9 cellular contexts compared by ENCODE assay signal in genomic region chr22:26481694-26482093, GRCh38. TPM values are rescaled to one million over a fixed set of nuclear protein-coding genes. Genes with fewer than 3 reads are reported as not detected.
A peak's percentile ranks its signal among the peaks of the same experiment; 100 is the strongest.
DNase-seq lines count a peak whose midpoint lies in the region; ATAC-seq and TF ChIP-seq lines count a peak whose summit lies in the region.
"Had no signal": no experiment of that assay in that cellular context is flagged by ENCODE, and none has a peak within 500 bp of the region (broad histone marks: within the 10 kb centered on the region; RNA-seq: fewer than 3 reads in every experiment).

No MANE protein-coding gene starts in this region.

- DNase-seq in activated naive CD8-positive, alpha-beta T cell treated with anti-CD3 and anti-CD28 coated beads for 36 hours = peak; percentile 5
- DNase-seq in neural crest cell (ENCODE audit: low read depth, low spot score) = no peak
- no peak for DNase-seq in SKM-1 (lab: John Stamatoyannopoulos, UW; ENCODE audit: unreplicated experiment)
- DNase-seq in sciatic nerve (ENCODE audit: low spot score) = no peak
- DNase-seq: foreskin melanocyte, NCI-H774 had no signal

- H3K27ac ChIP-seq in KOPT-K1 (ENCODE audit: low read depth, low read length, poor library complexity, severe bottlenecking) = peak overlapping the region; percentile 92

- H3K4me3 Mint-ChIP-seq in activated naive CD8-positive, alpha-beta T cell treated with anti-CD3 and anti-CD28 coated beads for 36 hours = peak overlapping the region; percentile 90
- H3K4me3 Mint-ChIP-seq in neural crest cell = peak overlapping the region; percentile 99

- peaks cover 30% of the 10 kb centered on the region for H3K36me3 Mint-ChIP-seq in activated naive CD8-positive, alpha-beta T cell treated with anti-CD3 and anti-CD28 coated beads for 36 hours
- peaks cover 2% of the 10 kb centered on the region for H3K36me3 Mint-ChIP-seq in neural crest cell (ENCODE audit: low read depth)

- no peak for ATAC-seq in GM21723 (IDR thresholded peaks at IDR 0.05; ENCODE audit: unreplicated experiment)
- no peak for ATAC-seq in sciatic nerve

- no peaks in the 10 kb centered on the region for H3K27me3 Mint-ChIP-seq in activated naive CD8-positive, alpha-beta T cell treated with anti-CD3 and anti-CD28 coated beads for 36 hours
- H3K27me3 Mint-ChIP-seq in neural crest cell (ENCODE audit: low read depth) = no peaks in the 10 kb centered on the region

- peak overlapping the region; percentile 96 for H3K27ac Mint-ChIP-seq in activated naive CD8-positive, alpha-beta T cell treated with anti-CD3 and anti-CD28 coated beads for 36 hours
- no peak overlapping the region for H3K27ac Mint-ChIP-seq in neural crest cell (ENCODE audit: unreplicated experiment)

- H3K36me3 ChIP-seq in KOPT-K1 (ENCODE audit: insufficient read depth, low read length) = peaks cover 29% of the 10 kb centered on the region

- H3K9me3 ChIP-seq in KOPT-K1 (ENCODE audit: insufficient read depth, low read length, poor library complexity, severe bottlenecking) = no peaks in the 10 kb centered on the region

- no peak for TF ChIP-seq CTCF in neural crest cell (conservative IDR thresholded peaks at IDR 0.05)

- no peaks in the 10 kb centered on the region for H3K9me3 Mint-ChIP-seq in activated naive CD8-positive, alpha-beta T cell treated with anti-CD3 and anti-CD28 coated beads for 36 hours
- H3K9me3 Mint-ChIP-seq in neural crest cell = no peaks in the 10 kb centered on the region

- H3K4me3 ChIP-seq in GM08714 (ENCODE audit: low read length) = peak overlapping the region; percentile 8; the same call in 1 of the 2 replicates

- intact Hi-C loops in sciatic nerve (cut with DNase I) = no loop called here

- peaks cover 67% of the 10 kb centered on the region for H3K4me1 Mint-ChIP-seq in activated naive CD8-positive, alpha-beta T cell treated with anti-CD3 and anti-CD28 coated beads for 36 hours
- peaks cover 67% of the 10 kb centered on the region for H3K4me1 Mint-ChIP-seq in neural crest cell

RNA-seq across cellular contexts. Expression of gene HPS4, which starts 1.9 kb away (rescaled TPM):
- 10 to 100 TPM; 46.9 to 51.3 TPM for total RNA-seq in activated naive CD8-positive, alpha-beta T cell treated with anti-CD3 and anti-CD28 coated beads for 36 hours
- 48.5 and 50.9 TPM in 2 replicates for total RNA-seq in neural crest cell
- total RNA-seq in sciatic nerve = 42.2 TPM

RNA-seq across cellular contexts. Expression of gene SRRD, which starts 2.0 kb away (rescaled TPM):
- 10 to 100 TPM; 34.5 to 36.6 TPM for total RNA-seq in activated naive CD8-positive, alpha-beta T cell treated with anti-CD3 and anti-CD28 coated beads for 36 hours
- total RNA-seq in neural crest cell (30.8 and 32.4 TPM in 2 replicates), sciatic nerve (16.5 TPM)

RNA-seq across cellular contexts. Expression of gene TFIP11, which starts 30.6 kb away (rescaled TPM):
- 10 to 100 TPM; 45.9 to 50.1 TPM for total RNA-seq in activated naive CD8-positive, alpha-beta T cell treated with anti-CD3 and anti-CD28 coated beads for 36 hours
- total RNA-seq in neural crest cell (33.6 and 34.3 TPM in 2 replicates), sciatic nerve (28.0 TPM)

RNA-seq across cellular contexts. Expression of gene ASPHD2, which starts 52.6 kb away (rescaled TPM):
- 10 to 100 TPM; 14.9 to 15.9 TPM for total RNA-seq in activated naive CD8-positive, alpha-beta T cell treated with anti-CD3 and anti-CD28 coated beads for 36 hours
- total RNA-seq in neural crest cell (4.5 and 4.9 TPM in 2 replicates), sciatic nerve (1.2 TPM)
